ENCODE assay signal across 25 cellular contexts in genomic region chr6:1351381-1352008, GRCh38. TPM values are rescaled to one million over a fixed set of nuclear protein-coding genes. Genes with fewer than 3 reads are reported as not detected.
"Had no signal": no experiment of that assay in that cellular context is flagged by ENCODE, and none has a peak within 500 bp of the region (broad histone marks: within the 10 kb centered on the region; RNA-seq: fewer than 3 reads in every experiment).

No MANE protein-coding gene starts in this region.

- H3K4me3 ChIP-seq: SJSA1, SK-N-MC had no signal

- FAIRE-seq: RCC 7860 had no signal

- H3K4me2 ChIP-seq: KMS-11 had no signal

- H3K27me3 ChIP-seq: SJSA1 had no signal

- H3K36me3 ChIP-seq: SJSA1 had no signal

- DNase-seq: IMR-90, Kasumi-1, MM.1S, MV-4-11, NCI-H1048, NCI-H1105, NCI-H1417, NCI-H146, NCI-H1694 treated with DMSO at 0.1 percent for 48 hours, NCI-H1930, NCI-H2081, NCI-H2107, NCI-H2227 treated with DMSO at 0.1 percent for 48 hours, NCI-H524 treated with DMSO at 0.1 percent for 48 hours, NCI-H69, NCI-H774, Right ventricle myocardium superior, RPMI8226, SIG-M5 had no signal

- H3K9ac ChIP-seq: KMS-11 had no signal

- H3K27ac ChIP-seq: KMS-11, SJSA1, SK-N-MC had no signal

RNA-seq across cellular contexts. Expression of gene FOXF2, which starts 37.9 kb away (rescaled TPM):
- total RNA-seq: HT-29 had no signal

RNA-seq across cellular contexts. Expression of gene FOXQ1, which starts 39.6 kb away (rescaled TPM):
- total RNA-seq: IMR-90, M059J, Right ventricle myocardium superior had no signal
- polyA plus RNA-seq: IMR-90 had no signal
